22 cellular contexts compared by ENCODE assay signal in the genomic region with DNA sequence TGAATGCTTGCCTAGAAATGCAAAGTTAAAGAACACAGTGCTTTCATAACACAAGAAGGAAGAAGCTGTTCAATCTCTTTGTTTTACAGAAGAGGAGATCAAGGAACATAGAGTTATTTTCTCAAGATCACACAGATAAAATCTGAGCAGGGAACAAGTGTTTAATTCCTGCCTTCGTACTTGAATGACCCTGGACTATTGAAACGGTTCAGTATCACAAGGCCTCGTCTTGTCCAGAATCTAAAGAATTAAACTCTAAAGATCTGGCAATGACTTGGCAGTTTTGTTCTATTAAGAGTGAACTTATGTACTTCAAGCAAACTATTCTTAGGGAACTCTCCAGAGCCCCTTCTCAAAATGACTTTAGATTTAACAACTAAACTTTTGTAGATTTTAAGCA.
"Had no signal": no experiment of that assay in that cellular context is flagged by ENCODE, and none has a peak within 500 bp of the region (broad histone marks: within the 10 kb centered on the region; RNA-seq: fewer than 3 reads in every experiment).

No MANE protein-coding gene starts in this region.

- H3K4me3 ChIP-seq: coronary artery, lung, neural progenitor cell, ovary, suprapubic skin had no signal

- H3K27me3 ChIP-seq: neural progenitor cell, ovary, suprapubic skin had no signal

- H3K4me1 ChIP-seq: neural progenitor cell, suprapubic skin had no signal

- ATAC-seq: activated CD8-positive, alpha-beta T cell treated with anti-CD3 and anti-CD28 coated beads, Interleukin-2, amount 10 ng/mL, durations not matched to agents 7 days and 5 days; activated naive CD4-positive, alpha-beta T cell treated with anti-CD3 and anti-CD28 coated beads, Interleukin-2, amount 50 U/mL, for 72 hours had no signal

- DNase-seq: activated B cell treated with CpG ODN at 0.5 μM for 24 hours; activated CD4-positive, alpha-beta T cell treated with anti-CD3 and anti-CD28 coated beads, Interleukin-2, amount 10 ng/mL, durations not matched to agents 24 days and 14 days; activated CD8-positive, alpha-beta memory T cell treated with anti-CD3 and anti-CD28 coated beads, Interleukin-2, amount 50 U/mL, for 4 hours; activated CD8-positive, alpha-beta T cell treated with anti-CD3 and anti-CD28 coated beads, Interleukin-2, amount 10 ng/mL, durations not matched to agents 7 days and 5 days; activated gamma-delta T cell; activated T-cell treated with anti-CD3 and anti-CD28 coated beads, Interleukin-2, amount 50 U/mL, for 48 hours; amniotic stem cell; central memory CD4-positive, alpha-beta T cell; effector CD8-positive, alpha-beta T cell; hippocampal formation; naive B cell; ovary; small intestine; stimulated activated CD4-positive, alpha-beta T cell treated with anti-CD3 and anti-CD28 coated beads, Interleukin-4, amount 100 ng/mL, for 4 hours; stimulated activated CD8-positive, alpha-beta memory T cell treated with anti-CD3 and anti-CD28 coated beads, Interleukin-4, amount 100 ng/mL, for 48 hours; stimulated activated naive CD4-positive, alpha-beta T cell treated with Interleukin-2 at 50 U/mL for 16 hours; T-helper 2 cell had no signal

- H3K27ac ChIP-seq: coronary artery, neural progenitor cell, ovary, suprapubic skin had no signal

- H3K9ac ChIP-seq: neural progenitor cell had no signal

- H3K9me3 ChIP-seq: ovary, suprapubic skin had no signal

- H3K36me3 ChIP-seq: neural progenitor cell, ovary, suprapubic skin had no signal
